Comparison of ENCODE assay signal across 8 cellular contexts in genomic region chr3:24332092-24332491, GRCh38.
"Had no signal": no experiment of that assay in that cellular context is flagged by ENCODE, and none has a peak within 500 bp of the region (broad histone marks: within the 10 kb centered on the region; RNA-seq: fewer than 3 reads in every experiment).

No MANE protein-coding gene starts in this region.

- DNase-seq: GM23248, GOT3, H7, H9, HCEC 1CT, HFFc6 had no signal

- H2AFZ ChIP-seq: GM23248, GM23338 had no signal

- ATAC-seq: GM23338, HCT116 had no signal

- H3K27ac ChIP-seq: GM23248 had no signal

- H3K4me3 ChIP-seq: GM23248, GM23338 had no signal

- H3K4me2 ChIP-seq: GM23338 had no signal
